Comparison of ENCODE assay signal across 1 cellular context in the genomic region with DNA sequence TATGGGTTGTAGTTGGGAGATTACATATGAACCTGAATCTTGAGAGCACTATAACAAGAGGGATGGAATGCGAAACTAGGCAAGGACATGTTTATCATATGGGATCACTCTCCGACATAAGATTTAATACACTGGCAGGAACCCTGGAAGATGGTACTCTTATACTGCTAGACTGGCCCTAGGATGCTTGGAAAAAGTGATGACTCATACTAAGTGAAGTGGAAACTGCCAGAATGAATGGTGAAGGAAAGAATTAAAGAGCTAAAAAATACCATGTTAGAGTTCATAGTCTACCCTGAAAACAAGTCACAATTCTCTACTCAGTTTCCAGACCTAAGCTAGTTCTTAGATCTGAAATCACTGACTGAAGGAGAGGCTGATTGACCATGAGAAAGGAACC.
TF ChIP-seq lines count a peak whose summit lies in the region.

No MANE protein-coding gene starts in this region.

TF ChIP-seq in GM23338, 12 proteins besides CTCF, POLR2A, EP300 and RAD21:
- TF ChIP-seq, protein P1, sequence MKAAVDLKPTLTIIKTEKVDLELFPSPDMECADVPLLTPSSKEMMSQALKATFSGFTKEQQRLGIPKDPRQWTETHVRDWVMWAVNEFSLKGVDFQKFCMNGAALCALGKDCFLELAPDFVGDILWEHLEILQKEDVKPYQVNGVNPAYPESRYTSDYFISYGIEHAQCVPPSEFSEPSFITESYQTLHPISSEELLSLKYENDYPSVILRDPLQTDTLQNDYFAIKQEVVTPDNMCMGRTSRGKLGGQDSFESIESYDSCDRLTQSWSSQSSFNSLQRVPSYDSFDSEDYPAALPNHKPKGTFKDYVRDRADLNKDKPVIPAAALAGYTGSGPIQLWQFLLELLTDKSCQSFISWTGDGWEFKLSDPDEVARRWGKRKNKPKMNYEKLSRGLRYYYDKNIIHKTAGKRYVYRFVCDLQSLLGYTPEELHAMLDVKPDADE (IDR thresholded peaks at IDR 0.05): no peak
- no peak for TF ChIP-seq NANOG (IDR thresholded peaks at IDR 0.05; ENCODE audit: borderline replicate concordance)
